ENCODE assay signal across 8 cellular contexts in the genomic region with DNA sequence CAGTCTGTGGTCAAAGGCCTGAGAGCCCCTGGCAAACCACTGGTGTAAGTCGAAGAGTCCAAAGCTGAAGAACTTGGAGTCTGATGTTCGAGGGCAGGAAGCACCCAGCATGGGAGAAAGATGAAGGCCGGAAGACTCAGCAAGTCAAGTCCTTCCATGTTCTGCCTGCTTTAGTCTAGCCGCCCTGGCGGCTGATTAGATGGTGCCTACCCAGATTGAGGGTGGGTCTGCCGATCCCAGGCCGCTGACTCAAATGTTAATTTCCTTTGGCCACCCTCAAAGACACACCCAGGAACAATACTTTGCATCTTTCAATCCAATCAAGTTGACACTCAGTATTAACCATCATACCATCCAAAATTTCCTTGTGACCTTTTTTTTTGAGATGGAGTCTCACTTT. TPM values are rescaled to one million over a fixed set of nuclear protein-coding genes. Genes with fewer than 3 reads are reported as not detected.
DNase-seq lines count a peak whose midpoint lies in the region; ATAC-seq, FAIRE-seq and TF ChIP-seq lines count a peak whose summit lies in the region.
"Not testable (repeated sequence)": the region's sequence is repeated elsewhere in the genome, so short reads cannot be mapped to it uniquely, and the experiment has no call there.

No MANE protein-coding gene starts in this region.

- RAD21 ChIA-PET in GM12878 (lab: Charles Lee; ENCODE audit: unreplicated experiment) = not testable (repeated sequence)

- H3K4me2 ChIP-seq in GM12878 (ENCODE audit: control insufficient read depth, insufficient read depth) = 0 out of 2 replicates have a peak overlapping the region, but pooled peaks have one; percentile 19

- TF ChIP-seq POLR2A in GM12878 (IDR thresholded peaks at IDR 0.05; ENCODE audit: low read depth, low read length) = not testable (repeated sequence)

- H3K4me3 ChIP-seq in GM12864 (ENCODE audit: low read depth, low read length) = peak overlapping the region; percentile 19; the same call in 1 of the 2 replicates
- H3K4me3 ChIP-seq in GM12878 = not testable (repeated sequence)

- POLR2A ChIA-PET in GM12878 (lab: Charles Lee) = not testable (repeated sequence)

- WGBS in GM12878 (ENCODE audit: insufficient coverage, insufficient replicate concordance, low lambda C conversion rate, missing lambda C conversion rate) = 9% methylated on average over 7 of the region's 7 CpGs

- not testable (repeated sequence) for H4K20me1 ChIP-seq in GM12878 (ENCODE audit: control insufficient read depth, insufficient read depth)

- not testable (repeated sequence) for H2AFZ ChIP-seq in GM12878 (ENCODE audit: control insufficient read depth, low read depth, low read length)

- peaks cover 32% of the 10 kb centered on the region for H3K4me1 Mint-ChIP-seq in T-helper 2 cell treated with Interferon-gamma antibody and Interleukin-4, amounts not matched to agents 5 μg/mL and 100 μg/mL, for 36 hours (ENCODE audit: low read depth)
- H3K4me1 Mint-ChIP-seq in activated CD8-positive, alpha-beta memory T cell treated with anti-CD3 and anti-CD28 coated beads, Interleukin-2, amount 10 ng/mL, durations not matched to agents 7 days and 5 days = peaks cover 45% of the 10 kb centered on the region
- not testable (repeated sequence) for H3K4me1 Mint-ChIP-seq in activated T-helper 17 cell treated with anti-CD3 and anti-CD28 coated beads, Interleukin-2, amount 50 U/mL, for 72 hours
- peaks cover 42% of the 10 kb centered on the region for H3K4me1 Mint-ChIP-seq in stimulated activated memory B cell treated with anti-CD40 and anti-IgM and Interleukin-4, amounts not matched to agents 10 μg/mL and 1 μg/mL and 100 μg/mL, for 72 hours

- not testable (repeated sequence) for H3K9ac ChIP-seq in GM12878 (ENCODE audit: control insufficient read depth, insufficient read depth, low read length)

- in situ Hi-C loops in GM12878 (cut with MboI) = not testable (repeated sequence)

- TF ChIP-seq EP300 in GM12878 (IDR thresholded peaks at IDR 0.05; ENCODE audit: borderline replicate concordance in 1 of 2, control insufficient read depth in 1 of 2, low read depth in 2 of 2, low read length in 2 of 2) = not testable (repeated sequence)

- H3K27me3 Mint-ChIP-seq in T-helper 2 cell treated with Interferon-gamma antibody and Interleukin-4, amounts not matched to agents 5 μg/mL and 100 μg/mL, for 36 hours (ENCODE audit: low read depth); activated CD8-positive, alpha-beta memory T cell treated with anti-CD3 and anti-CD28 coated beads, Interleukin-2, amount 10 ng/mL, durations not matched to agents 7 days and 5 days; activated T-helper 17 cell treated with anti-CD3 and anti-CD28 coated beads, Interleukin-2, amount 50 U/mL, for 72 hours; stimulated activated memory B cell treated with anti-CD40 and anti-IgM and Interleukin-4, amounts not matched to agents 10 μg/mL and 1 μg/mL and 100 μg/mL, for 72 hours: not testable (repeated sequence)

- H3K79me2 ChIP-seq in GM12878 (ENCODE audit: control insufficient read depth, insufficient read depth, low read length) = not testable (repeated sequence)

- H3K36me3 ChIP-seq in GM12878 (ENCODE audit: control insufficient read depth in 2 of 2, insufficient read depth in 2 of 2, low read length in 1 of 2) = not testable (repeated sequence)

- not testable (repeated sequence) for TF ChIP-seq RAD21 in GM12878 (IDR thresholded peaks at IDR 0.05; ENCODE audit: insufficient read depth, low read depth, low read length)

- not testable (repeated sequence) for H3K4me3 Mint-ChIP-seq in T-helper 2 cell treated with Interferon-gamma antibody and Interleukin-4, amounts not matched to agents 5 μg/mL and 100 μg/mL, for 36 hours; activated CD8-positive, alpha-beta memory T cell treated with anti-CD3 and anti-CD28 coated beads, Interleukin-2, amount 10 ng/mL, durations not matched to agents 7 days and 5 days; stimulated activated memory B cell treated with anti-CD40 and anti-IgM and Interleukin-4, amounts not matched to agents 10 μg/mL and 1 μg/mL and 100 μg/mL, for 72 hours
- H3K4me3 Mint-ChIP-seq in activated T-helper 17 cell treated with anti-CD3 and anti-CD28 coated beads, Interleukin-2, amount 50 U/mL, for 72 hours = peak overlapping the region; percentile 96

- BruUV-seq in GM12878 (replicated peaks; lab: Mats Ljungman, UMichigan) = not testable (repeated sequence)

- SMC1A ChIA-PET in GM12878 (lab: Charles Lee; ENCODE audit: uncharacterized antibody, unreplicated experiment) = not testable (repeated sequence)

- H3K9me3 Mint-ChIP-seq in T-helper 2 cell treated with Interferon-gamma antibody and Interleukin-4, amounts not matched to agents 5 μg/mL and 100 μg/mL, for 36 hours; activated CD8-positive, alpha-beta memory T cell treated with anti-CD3 and anti-CD28 coated beads, Interleukin-2, amount 10 ng/mL, durations not matched to agents 7 days and 5 days (ENCODE audit: low read depth); activated T-helper 17 cell treated with anti-CD3 and anti-CD28 coated beads, Interleukin-2, amount 50 U/mL, for 72 hours; activated naive CD4-positive, alpha-beta T cell treated with anti-CD3 and anti-CD28 coated beads, Interleukin-2, amount 50 U/mL, for 72 hours; stimulated activated memory B cell treated with anti-CD40 and anti-IgM and Interleukin-4, amounts not matched to agents 10 μg/mL and 1 μg/mL and 100 μg/mL, for 72 hours: not testable (repeated sequence)

- not testable (repeated sequence) for H3K9me3 ChIP-seq in GM12878 (replicated peaks; ENCODE audit: control insufficient read depth, insufficient read depth, low read length)

- intact Hi-C loops in GM12878 (cut with micrococcal nuclease; ENCODE audit: unreplicated experiment) = loop anchor here (5.0 kb wide), 1 partner anchor 48 kb away; no protein-coding TSS in a partner anchor

- CTCF ChIA-PET in activated CD8-positive, alpha-beta memory T cell treated with anti-CD3 and anti-CD28 coated beads, Interleukin-2, amount 10 ng/mL, durations not matched to agents 7 days and 5 days (lab: Charles Lee); GM12878 (lab: Yijun Ruan, JAX): not testable (repeated sequence)

- ATAC-seq in activated CD8-positive, alpha-beta memory T cell treated with anti-CD3 and anti-CD28 coated beads, Interleukin-2, amount 10 ng/mL, durations not matched to agents 7 days and 5 days; activated T-helper 17 cell treated with anti-CD3 and anti-CD28 coated beads, Interleukin-2, amount 50 U/mL, for 72 hours (replicated peaks); activated naive CD4-positive, alpha-beta T cell treated with anti-CD3 and anti-CD28 coated beads, Interleukin-2, amount 50 U/mL, for 72 hours; GM12878; stimulated activated memory B cell treated with anti-CD40 and anti-IgM and Interleukin-4, amounts not matched to agents 10 μg/mL and 1 μg/mL and 100 μg/mL, for 72 hours: not testable (repeated sequence)

- not testable (repeated sequence) for H3K36me3 Mint-ChIP-seq in T-helper 2 cell treated with Interferon-gamma antibody and Interleukin-4, amounts not matched to agents 5 μg/mL and 100 μg/mL, for 36 hours (ENCODE audit: low read depth); activated CD8-positive, alpha-beta memory T cell treated with anti-CD3 and anti-CD28 coated beads, Interleukin-2, amount 10 ng/mL, durations not matched to agents 7 days and 5 days; stimulated activated memory B cell treated with anti-CD40 and anti-IgM and Interleukin-4, amounts not matched to agents 10 μg/mL and 1 μg/mL and 100 μg/mL, for 72 hours
- peaks cover 30% of the 10 kb centered on the region for H3K36me3 Mint-ChIP-seq in activated T-helper 17 cell treated with anti-CD3 and anti-CD28 coated beads, Interleukin-2, amount 50 U/mL, for 72 hours (ENCODE audit: low read depth)
- H3K36me3 Mint-ChIP-seq in activated naive CD4-positive, alpha-beta T cell treated with anti-CD3 and anti-CD28 coated beads, Interleukin-2, amount 50 U/mL, for 72 hours = peaks cover 4 to 27% of the 10 kb centered on the region in 2 donors

- H3K27me3 ChIP-seq in GM12878 (replicated peaks in 1 of 2; ENCODE audit: control insufficient read depth in 2 of 2, insufficient read depth in 2 of 2, low read length in 1 of 2) = not testable (repeated sequence)

- peak overlapping the region; percentile 40 for H3K27ac ChIP-seq in GM12878 (ENCODE audit: control insufficient read depth, insufficient read depth)

- not testable (repeated sequence) for FAIRE-seq in GM12878 (lab: Jason Lieb, UNC)

- TF ChIP-seq CTCF in GM12864 (IDR thresholded peaks at IDR 0.05; ENCODE audit: low read depth, low read length, missing control alignments); GM12878 (IDR thresholded peaks at IDR 0.05 in 2 of 3, conservative IDR thresholded peaks at IDR 0.05 in 1 of 3; ENCODE audit: control insufficient read depth in 2 of 3, extremely low read depth in 1 of 3, insufficient read depth in 1 of 3, low read depth in 3 of 3, low read length in 3 of 3): not testable (repeated sequence)

- DNase-seq in GM12864 (ENCODE audit: low read depth); T-helper 2 cell treated with Interferon-gamma antibody and Interleukin-4, amounts not matched to agents 5 μg/mL and 100 μg/mL, for 36 hours (ENCODE audit: low spot score); activated CD8-positive, alpha-beta memory T cell treated with anti-CD3 and anti-CD28 coated beads, Interleukin-2, amount 10 ng/mL, durations not matched to agents 7 days and 5 days; activated naive CD4-positive, alpha-beta T cell treated with anti-CD3 and anti-CD28 coated beads, Interleukin-2, amount 50 U/mL, for 72 hours (ENCODE audit: low spot score in 2 of 2); GM12878 (ENCODE audit: low read depth, low spot score): not testable (repeated sequence)
- peak; percentile 25 to 40 for DNase-seq in activated CD4-positive, alpha-beta T cell treated with anti-CD3 and anti-CD28 coated beads, Interleukin-2, amount 50 U/mL, for 48 hours

- peaks cover 19% of the 10 kb centered on the region for H3K4me1 ChIP-seq in GM12878 (ENCODE audit: control insufficient read depth, insufficient read depth, low read length)

- H3K27ac Mint-ChIP-seq in T-helper 2 cell treated with Interferon-gamma antibody and Interleukin-4, amounts not matched to agents 5 μg/mL and 100 μg/mL, for 36 hours = peak overlapping the region; percentile 26
- H3K27ac Mint-ChIP-seq in activated CD8-positive, alpha-beta memory T cell treated with anti-CD3 and anti-CD28 coated beads, Interleukin-2, amount 10 ng/mL, durations not matched to agents 7 days and 5 days = peak overlapping the region; percentile 59
- peak overlapping the region; percentile 78 for H3K27ac Mint-ChIP-seq in activated T-helper 17 cell treated with anti-CD3 and anti-CD28 coated beads, Interleukin-2, amount 50 U/mL, for 72 hours
- peak overlapping the region; percentile 85 to 99 for H3K27ac Mint-ChIP-seq in activated naive CD4-positive, alpha-beta T cell treated with anti-CD3 and anti-CD28 coated beads, Interleukin-2, amount 50 U/mL, for 72 hours
- peak overlapping the region; percentile 55 for H3K27ac Mint-ChIP-seq in stimulated activated memory B cell treated with anti-CD40 and anti-IgM and Interleukin-4, amounts not matched to agents 10 μg/mL and 1 μg/mL and 100 μg/mL, for 72 hours

RNA-seq across cellular contexts. Expression of gene HUWE1, which starts 33.1 kb away (rescaled TPM):
- 100 to 1,000 TPM; 300 to 342 TPM for total RNA-seq in activated CD8-positive, alpha-beta memory T cell treated with anti-CD3 and anti-CD28 coated beads, Interleukin-2, amount 10 ng/mL, durations not matched to agents 7 days and 5 days
- 100 to 1,000 TPM; 455 to 608 TPM for total RNA-seq in activated T-helper 17 cell treated with anti-CD3 and anti-CD28 coated beads, Interleukin-2, amount 50 U/mL, for 72 hours
- 100 to 1,000 TPM; 505 to 553 TPM for total RNA-seq in activated naive CD4-positive, alpha-beta T cell treated with anti-CD3 and anti-CD28 coated beads, Interleukin-2, amount 50 U/mL, for 72 hours
- total RNA-seq in GM12878 (2013; cell fraction: nucleolus; rRNA removed) = 335 and 348 TPM in 2 replicates
- 99.9 and 104 TPM in 2 replicates for total RNA-seq in GM12878 (2014; rRNA removed)
- 96.6 and 101 TPM in 2 replicates for total RNA-seq in GM12878 (2014; rRNA removed; fragmentation: Illumina TruSeq; extraction: Trizol)
- 269 and 280 TPM in 2 replicates for total RNA-seq in GM12878 (2021)
- 73.9 TPM for polyA plus RNA-seq in GM12878 (2011; ENCODE audit: low read depth)
- 100 and 136 TPM in 2 replicates for polyA plus RNA-seq in GM12878 (2011; rRNA removed)
- polyA plus RNA-seq in GM12878 (2011; cell fraction: cytosol; rRNA removed) = 108 and 146 TPM in 2 replicates
- polyA plus RNA-seq in GM12878 (2011; cell fraction: nucleus; rRNA removed) = 286 and 327 TPM in 2 replicates
- 90.8 and 92.9 TPM in 2 replicates for polyA plus RNA-seq in GM12878 (2012)
- polyA plus RNA-seq in GM12878 (2014; fragmentation: Illumina TruSeq; extraction: Trizol) = 149 TPM in 2 replicates
- polyA plus RNA-seq in GM12878 (2014; fragmentation: Nextera tagmentation; extraction: Ambion mirVana) = 10 to 100 TPM; 35.9 to 39.0 TPM
- 114 and 125 TPM in 2 replicates for polyA plus RNA-seq in GM12878 (2014; rRNA removed)
- polyA plus RNA-seq in GM12878 (2016; fragmentation: Nextera tagmentation; extraction: Ambion mirVana) = 10 to 100 TPM; 52.5 to 57.3 TPM
- polyA minus RNA-seq in GM12878 (2011; rRNA and poly(A)+ RNA removed) = 383 and 668 TPM in 2 replicates
- polyA minus RNA-seq in GM12878 (2011; cell fraction: cytosol; rRNA and poly(A)+ RNA removed) = 147 and 181 TPM in 2 replicates
- 139 and 215 TPM in 2 replicates for polyA minus RNA-seq in GM12878 (2011; cell fraction: nucleus; rRNA and poly(A)+ RNA removed)

Comparison
In these comparisons a context has a peak if more than half of its experiments do, and no peak if none do; other contexts are left out.
1. H3K27ac Mint-ChIP-seq: peak in every context shown above with its lines; median percentile 92 in activated naive CD4-positive, alpha-beta T cell treated with anti-CD3 and anti-CD28 coated beads, Interleukin-2, amount 50 U/mL, for 72 hours; 78 in activated T-helper 17 cell treated with anti-CD3 and anti-CD28 coated beads, Interleukin-2, amount 50 U/mL, for 72 hours; 59 in activated CD8-positive, alpha-beta memory T cell treated with anti-CD3 and anti-CD28 coated beads, Interleukin-2, amount 10 ng/mL, durations not matched to agents 7 days and 5 days; 55 in stimulated activated memory B cell treated with anti-CD40 and anti-IgM and Interleukin-4, amounts not matched to agents 10 μg/mL and 1 μg/mL and 100 μg/mL, for 72 hours; 26 in T-helper 2 cell treated with Interferon-gamma antibody and Interleukin-4, amounts not matched to agents 5 μg/mL and 100 μg/mL, for 36 hours.